15 cellular contexts compared by ENCODE assay signal in genomic region chr14:68554231-68554630, GRCh38.
DNase-seq lines count a peak whose midpoint lies in the region; ATAC-seq and TF ChIP-seq lines count a peak whose summit lies in the region.
"Had no signal": no experiment of that assay in that cellular context is flagged by ENCODE, and none has a peak within 500 bp of the region (broad histone marks: within the 10 kb centered on the region; RNA-seq: fewer than 3 reads in every experiment).

No MANE protein-coding gene starts in this region.

- H3F3A ChIP-seq in GM23248 (ENCODE audit: insufficient read depth): peaks cover 13% of the 10 kb centered on the region

- no peak for ATAC-seq in stimulated activated memory B cell treated with anti-CD40 and anti-IgM and Interleukin-4, amounts not matched to agents 10 μg/mL and 1 μg/mL and 100 μg/mL, for 72 hours
- no peak for ATAC-seq in left colon
- no peak for ATAC-seq in HG02885 (IDR thresholded peaks at IDR 0.05; ENCODE audit: poor library complexity, unreplicated experiment)
- ATAC-seq: K562, lower lobe of right lung had no signal

- peak overlapping the region; percentile 26 for H3K4me2 ChIP-seq in GM23248 (ENCODE audit: unreplicated experiment)
- H3K4me2 ChIP-seq: hepatocyte had no signal

- H3K4me1 Mint-ChIP-seq in immature natural killer cell: peaks cover 25 to 48% of the 10 kb centered on the region in 2 donors
- peaks cover 32% of the 10 kb centered on the region for H3K4me1 Mint-ChIP-seq in stimulated activated memory B cell treated with anti-CD40 and anti-IgM and Interleukin-4, amounts not matched to agents 10 μg/mL and 1 μg/mL and 100 μg/mL, for 72 hours

- DNase-seq in GM23248 (no peak), RWPE1 (ENCODE audit: low spot score) (no peak), immature natural killer cell (no peak), left colon (no peak), cortex of kidney (lab: John Stamatoyannopoulos, UW) (no peak), H7 (no peak)
- DNase-seq: activated naive CD4-positive, alpha-beta T cell treated with Interleukin-2 at 50 U/mL for 16 hours; lower lobe of right lung; NCI-H1417 treated with DMSO at 0.1 percent for 48 hours; NCI-H69 had no signal

- WGBS in GM23248 (ENCODE audit: low coverage in 1 of 2, low lambda C conversion rate in 2 of 2, missing lambda C conversion rate in 2 of 2), 2 experiments: 89 to 90% methylated on average over 4 of the region's 4 CpGs

- in situ Hi-C loops in GM23248 (cut with MboI): no loop called here

- no peaks in the 10 kb centered on the region for H3K79me2 ChIP-seq in GM23248 (ENCODE audit: insufficient read depth)
- H3K79me2 ChIP-seq: hepatocyte had no signal

- H3K9ac ChIP-seq in GM23248: no peak overlapping the region

- peak overlapping the region in 2 of 5 donors; percentile 17 to 39 for H3K4me3 Mint-ChIP-seq in immature natural killer cell
- H3K4me3 Mint-ChIP-seq in stimulated activated memory B cell treated with anti-CD40 and anti-IgM and Interleukin-4, amounts not matched to agents 10 μg/mL and 1 μg/mL and 100 μg/mL, for 72 hours: no peak overlapping the region

- H3K27ac ChIP-seq in GM23248: peak overlapping the region; percentile 44
- H3K27ac ChIP-seq in RWPE1: peak overlapping the region; percentile 63; the same call in 1 of the 2 replicates
- H3K27ac ChIP-seq: C4-2B, hepatocyte, lower lobe of right lung had no signal

- H3K9me2 ChIP-seq in GM23248 (ENCODE audit: insufficient read depth): no peaks in the 10 kb centered on the region

- peak overlapping the region in 4 of 6 donors; percentile 10 to 62 (median 22) for H3K27ac Mint-ChIP-seq in immature natural killer cell
- peak overlapping the region; percentile 68 for H3K27ac Mint-ChIP-seq in stimulated activated memory B cell treated with anti-CD40 and anti-IgM and Interleukin-4, amounts not matched to agents 10 μg/mL and 1 μg/mL and 100 μg/mL, for 72 hours

- no peaks in the 10 kb centered on the region for H3K9me3 Mint-ChIP-seq in immature natural killer cell
- no peaks in the 10 kb centered on the region for H3K9me3 Mint-ChIP-seq in stimulated activated memory B cell treated with anti-CD40 and anti-IgM and Interleukin-4, amounts not matched to agents 10 μg/mL and 1 μg/mL and 100 μg/mL, for 72 hours

- peaks cover 0 to 2% (median 0%) of the 10 kb centered on the region in 3 donors for H3K27me3 Mint-ChIP-seq in immature natural killer cell (ENCODE audit: low read depth in 3 of 3)
- H3K27me3 Mint-ChIP-seq in stimulated activated memory B cell treated with anti-CD40 and anti-IgM and Interleukin-4, amounts not matched to agents 10 μg/mL and 1 μg/mL and 100 μg/mL, for 72 hours: no peaks in the 10 kb centered on the region

- no peak overlapping the region for H2AFZ ChIP-seq in GM23248
- H2AFZ ChIP-seq: hepatocyte had no signal

- CTCF ChIA-PET in RWPE1 (lab: Yijun Ruan, JAX): no interaction called here

- H3K4me1 ChIP-seq in GM23248 (ENCODE audit: insufficient read depth): peaks cover 42% of the 10 kb centered on the region

- H3K27me3 ChIP-seq in GM23248 (replicated peaks; ENCODE audit: insufficient read depth) (no peaks in the 10 kb centered on the region), H7 (ENCODE audit: control insufficient read depth, insufficient read depth, low read length) (no peaks in the 10 kb centered on the region; the same call in 1 of the 2 replicates)
- H3K27me3 ChIP-seq: hepatocyte had no signal

- H3K9me3 ChIP-seq in GM23248 (ENCODE audit: low read depth): no peaks in the 10 kb centered on the region
- H3K9me3 ChIP-seq: lower lobe of right lung had no signal

- intact Hi-C loops in left colon (cut with DNase I, micrococcal nuclease): no loop called here

- no peak for TF ChIP-seq CTCF in RWPE1 (conservative IDR thresholded peaks at IDR 0.05; ENCODE audit: low read depth)

- no peak overlapping the region for H3K4me3 ChIP-seq in GM23248
- no peak overlapping the region for H3K4me3 ChIP-seq in H7 (ENCODE audit: insufficient read depth, low read depth, low read length)
- H3K4me3 ChIP-seq: hepatocyte, K562, lower lobe of right lung had no signal

- H3K36me3 Mint-ChIP-seq in immature natural killer cell: peaks cover 0 to 6% (median 0%) of the 10 kb centered on the region in 3 donors
- no peaks in the 10 kb centered on the region for H3K36me3 Mint-ChIP-seq in stimulated activated memory B cell treated with anti-CD40 and anti-IgM and Interleukin-4, amounts not matched to agents 10 μg/mL and 1 μg/mL and 100 μg/mL, for 72 hours

- no peaks in the 10 kb centered on the region for H3K36me3 ChIP-seq in GM23248 (ENCODE audit: low read depth)
- no peaks in the 10 kb centered on the region for H3K36me3 ChIP-seq in H7 (replicated peaks; ENCODE audit: control insufficient read depth, insufficient read depth, low read length)
- H3K36me3 ChIP-seq: lower lobe of right lung had no signal

- no peaks in the 10 kb centered on the region for H4K20me1 ChIP-seq in GM23248 (ENCODE audit: insufficient read depth)

- POLR2A ChIA-PET in RWPE1 (lab: Yijun Ruan, JAX; ENCODE audit: low non-redundant PET): no interaction called here
